Comparison of ENCODE assay signal across 8 cellular contexts in the genomic region with DNA sequence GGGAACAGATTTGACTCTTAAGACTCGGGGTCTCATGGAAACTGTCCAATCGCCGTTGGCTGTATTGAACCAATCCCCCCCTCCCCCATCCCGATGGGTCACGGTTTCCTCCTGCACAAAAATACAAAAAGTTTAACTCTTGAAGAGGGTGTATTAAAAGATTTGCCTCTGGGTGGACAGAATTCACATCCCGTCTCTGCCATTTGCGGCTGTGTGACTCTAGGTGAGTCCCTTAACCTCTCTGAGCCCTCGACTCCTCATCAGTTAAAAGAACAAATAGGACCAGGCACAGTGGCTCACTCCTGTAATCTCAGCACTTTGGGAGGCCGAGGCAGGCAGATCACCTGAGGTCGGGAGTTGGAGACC. TPM values are rescaled to one million over a fixed set of nuclear protein-coding genes. Genes with fewer than 3 reads are reported as not detected.
DNase-seq lines count a peak whose midpoint lies in the region; ATAC-seq and TF ChIP-seq lines count a peak whose summit lies in the region.

No MANE protein-coding gene starts in this region.

- peaks cover 35% of the 10 kb centered on the region for H3K27me3 Mint-ChIP-seq in T-helper 17 cell
- H3K27me3 Mint-ChIP-seq in glutamatergic neuron (ENCODE audit: unreplicated experiment): peaks cover 7% of the 10 kb centered on the region

- H3K36me3 Mint-ChIP-seq in T-helper 17 cell (ENCODE audit: low read depth): no peaks in the 10 kb centered on the region
- no peaks in the 10 kb centered on the region for H3K36me3 Mint-ChIP-seq in glutamatergic neuron (ENCODE audit: unreplicated experiment)

- peak overlapping the region; percentile 77 for H3K4me3 Mint-ChIP-seq in T-helper 17 cell
- H3K4me3 Mint-ChIP-seq in glutamatergic neuron (ENCODE audit: unreplicated experiment): peak overlapping the region; percentile 73

- H3K9me3 ChIP-seq in T-helper 17 cell (ENCODE audit: control insufficient read depth, low read length, poor library complexity, severe bottlenecking) (no peaks in the 10 kb centered on the region), gastrocnemius medialis (no peaks in the 10 kb centered on the region)

- H3K4me1 ChIP-seq in gastrocnemius medialis: peaks cover 6 to 10% of the 10 kb centered on the region in 2 donors

- no peak overlapping the region for H3K27ac Mint-ChIP-seq in T-helper 17 cell
- no peak overlapping the region for H3K27ac Mint-ChIP-seq in glutamatergic neuron (ENCODE audit: unreplicated experiment)

- in situ Hi-C loops in gastrocnemius medialis (cut with MboI; ENCODE audit: low sequenced_read_pairs in 4 of 4): no loop called here

- no peak for TF ChIP-seq POLR2A in gastrocnemius medialis (IDR thresholded peaks at IDR 0.05)

- ATAC-seq in T-helper 17 cell (no peak), gastrocnemius medialis (no peak), HG03280 (IDR thresholded peaks at IDR 0.05; ENCODE audit: unreplicated experiment) (no peak)

- intact Hi-C loops in gastrocnemius medialis (cut with DNase I; ENCODE audit: low total_unique reads): no loop called here

- H3K4me1 Mint-ChIP-seq in T-helper 17 cell (no peaks in the 10 kb centered on the region), glutamatergic neuron (ENCODE audit: low read depth, unreplicated experiment) (peaks cover 16% of the 10 kb centered on the region)

- H3K36me3 ChIP-seq in H7 (replicated peaks; ENCODE audit: control insufficient read depth, insufficient read depth, low read length) (no peaks in the 10 kb centered on the region), gastrocnemius medialis (no peaks in the 10 kb centered on the region)

- DNase-seq in H7 (no peak), T-helper 17 cell (no peak), glutamatergic neuron (no peak), gastrocnemius medialis (no peak), glomerular visceral epithelial cell (ENCODE audit: extremely low spot score) (no peak), GM03348 (ENCODE audit: low spot score) (no peak), medulla oblongata (ENCODE audit: extremely low spot score) (no peak)

- H3K4me3 ChIP-seq in H7 (ENCODE audit: insufficient read depth, low read depth, low read length) (peak overlapping the region; percentile 24), gastrocnemius medialis (peak overlapping the region; percentile 40 to 53 (median 43))

- no peak overlapping the region for H3K27ac ChIP-seq in gastrocnemius medialis

- H3K9me3 Mint-ChIP-seq in glutamatergic neuron (ENCODE audit: unreplicated experiment): peaks cover 9% of the 10 kb centered on the region

- H3K27me3 ChIP-seq in H7 (ENCODE audit: control insufficient read depth, insufficient read depth, low read length): peaks cover 2% of the 10 kb centered on the region; the same call in 1 of the 2 replicates
- peaks cover 0 to 17% (median 8%) of the 10 kb centered on the region in 3 donors for H3K27me3 ChIP-seq in gastrocnemius medialis

- TF ChIP-seq CTCF in glutamatergic neuron (IDR thresholded peaks at IDR 0.05; ENCODE audit: partially characterized antibody, unreplicated experiment): no peak
- TF ChIP-seq CTCF in gastrocnemius medialis (IDR thresholded peaks at IDR 0.05 in 4 of 5, conservative IDR thresholded peaks at IDR 0.05 in 1 of 5): no peak

RNA-seq across cellular contexts. Expression of a gene that starts 31.3 kb away (rescaled TPM):
- total RNA-seq in H7 (2014; rRNA removed; shearing (Covaris generic)): 16.1 and 17.2 TPM in 2 replicates
- total RNA-seq in T-helper 17 cell (10 to 100 TPM in 1 of 2 donors, 1 to 10 TPM in 1; 9.9 to 13.4 TPM), glutamatergic neuron (ENCODE audit: unreplicated experiment) (11.3 TPM), gastrocnemius medialis (100 to 1,000 TPM; 246 to 360 (median 300) TPM)

RNA-seq across cellular contexts. Expression of a gene that starts 36.6 kb away (rescaled TPM):
- total RNA-seq in H7 (2014; rRNA removed; shearing (Covaris generic)): 36.2 and 41.7 TPM in 2 replicates
- total RNA-seq in T-helper 17 cell: 10 to 100 TPM; 84.1 to 91.8 TPM
- 44.8 TPM for total RNA-seq in glutamatergic neuron (ENCODE audit: unreplicated experiment)
- total RNA-seq in gastrocnemius medialis: 100 to 1,000 TPM in 3 of 4 donors, 10 to 100 TPM in 1; 92.6 to 208 (median 148) TPM

Comparison
In these comparisons a context has a peak if more than half of its experiments do, and no peak if none do; other contexts are left out.
1. RNA of a gene that starts 31.3 kb away (total RNA-seq): 246 to 360 TPM in gastrocnemius medialis; 16.1 to 17.2 TPM in H7, 9.9 to 13.4 TPM in T-helper 17 cell and 11.3 TPM in glutamatergic neuron (single experiment); every median in the first group is over 10 times any median in the second.